In the genomic region with DNA sequence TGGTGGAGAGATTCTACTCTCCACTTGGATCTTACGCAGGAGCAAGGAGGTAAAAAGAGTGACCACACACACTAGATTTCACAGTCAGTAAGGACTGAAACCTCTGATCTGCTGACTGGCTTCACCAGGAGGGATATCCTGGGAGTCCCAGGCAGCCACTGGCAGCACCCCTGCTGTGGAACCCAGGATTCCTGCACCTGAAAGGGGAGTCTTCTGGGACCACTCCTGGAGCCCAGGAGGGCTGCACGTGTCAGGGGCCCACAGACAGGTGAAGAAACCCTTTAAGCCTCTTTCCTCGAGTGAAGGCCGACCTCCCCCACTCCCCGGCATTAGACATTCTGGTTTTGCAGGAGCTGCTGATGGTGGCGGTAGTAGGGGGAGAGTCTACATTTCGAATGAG, we compare ENCODE assay signal across 20 cellular contexts.
"Had no signal": no experiment of that assay in that cellular context is flagged by ENCODE, and none has a peak within 500 bp of the region (broad histone marks: within the 10 kb centered on the region; RNA-seq: fewer than 3 reads in every experiment).

No MANE protein-coding gene starts in this region.

- H3K4me1 ChIP-seq: colonic mucosa had no signal

- H3K9me3 ChIP-seq: body of pancreas, colonic mucosa, heart right ventricle, neutrophil, SK-N-SH, suprapubic skin, transverse colon, vagina had no signal

- H3K9ac ChIP-seq: parathyroid adenoma, SK-N-SH had no signal

- DNase-seq: activated CD4-positive, CD25-positive, alpha-beta regulatory T cell; activated CD8-positive, alpha-beta memory T cell treated with anti-CD3 and anti-CD28 coated beads, Interleukin-2, amount 50 U/mL, for 48 hours; activated naive CD8-positive, alpha-beta T cell treated with anti-CD3 and anti-CD28 coated beads, Interleukin-2, amount 10 ng/mL, durations not matched to agents 7 days and 5 days; amygdala; body of pancreas; colonic mucosa; heart right ventricle; immature natural killer cell; left ventricle myocardium superior; naive thymus-derived CD8-positive, alpha-beta T cell; SK-N-SH; T1000; transverse colon had no signal

- H3K27ac ChIP-seq: body of pancreas, colonic mucosa, heart right ventricle, neutrophil, parathyroid adenoma, suprapubic skin had no signal

- H3K27me3 Mint-ChIP-seq: activated naive CD8-positive, alpha-beta T cell treated with anti-CD3 and anti-CD28 coated beads, Interleukin-2, amount 10 ng/mL, durations not matched to agents 7 days and 5 days; memory B cell; naive thymus-derived CD8-positive, alpha-beta T cell; stimulated activated naive CD8-positive, alpha-beta T cell treated with anti-CD3 and anti-CD28 coated beads, Interleukin-15, Interleukin-2, amounts not matched to agents 100 ng/mL and 50 ng/mL, for 24 hours had no signal

- H3K4me3 Mint-ChIP-seq: activated naive CD8-positive, alpha-beta T cell treated with anti-CD3 and anti-CD28 coated beads, Interleukin-2, amount 10 ng/mL, durations not matched to agents 7 days and 5 days; immature natural killer cell; memory B cell; naive thymus-derived CD8-positive, alpha-beta T cell had no signal

- H3K27me3 ChIP-seq: body of pancreas, colonic mucosa, neutrophil, suprapubic skin, transverse colon, vagina had no signal

- H3K9me3 Mint-ChIP-seq: activated naive CD8-positive, alpha-beta T cell treated with anti-CD3 and anti-CD28 coated beads, Interleukin-2, amount 10 ng/mL, durations not matched to agents 7 days and 5 days; immature natural killer cell; memory B cell; naive thymus-derived CD8-positive, alpha-beta T cell; stimulated activated naive CD8-positive, alpha-beta T cell treated with anti-CD3 and anti-CD28 coated beads, Interleukin-15, Interleukin-2, amounts not matched to agents 100 ng/mL and 50 ng/mL, for 24 hours had no signal

- H3K27ac Mint-ChIP-seq: activated naive CD8-positive, alpha-beta T cell treated with anti-CD3 and anti-CD28 coated beads, Interleukin-2, amount 10 ng/mL, durations not matched to agents 7 days and 5 days; memory B cell; naive thymus-derived CD8-positive, alpha-beta T cell had no signal

- ATAC-seq: body of pancreas; esophagus mucosa; heart right ventricle; left ventricle myocardium superior; naive thymus-derived CD8-positive, alpha-beta T cell had no signal

- H3K36me3 ChIP-seq: colonic mucosa, heart right ventricle, suprapubic skin, transverse colon, vagina had no signal

- H3K79me2 ChIP-seq: parathyroid adenoma had no signal

- H3K4me2 ChIP-seq: SK-N-SH had no signal

- H3K4me3 ChIP-seq: body of pancreas, colonic mucosa, heart right ventricle, transverse colon, vagina had no signal

- H2AFZ ChIP-seq: parathyroid adenoma had no signal

- H3K36me3 Mint-ChIP-seq: immature natural killer cell; memory B cell; naive thymus-derived CD8-positive, alpha-beta T cell had no signal

- H3K9me2 ChIP-seq: SK-N-SH had no signal
